In the genomic region with DNA sequence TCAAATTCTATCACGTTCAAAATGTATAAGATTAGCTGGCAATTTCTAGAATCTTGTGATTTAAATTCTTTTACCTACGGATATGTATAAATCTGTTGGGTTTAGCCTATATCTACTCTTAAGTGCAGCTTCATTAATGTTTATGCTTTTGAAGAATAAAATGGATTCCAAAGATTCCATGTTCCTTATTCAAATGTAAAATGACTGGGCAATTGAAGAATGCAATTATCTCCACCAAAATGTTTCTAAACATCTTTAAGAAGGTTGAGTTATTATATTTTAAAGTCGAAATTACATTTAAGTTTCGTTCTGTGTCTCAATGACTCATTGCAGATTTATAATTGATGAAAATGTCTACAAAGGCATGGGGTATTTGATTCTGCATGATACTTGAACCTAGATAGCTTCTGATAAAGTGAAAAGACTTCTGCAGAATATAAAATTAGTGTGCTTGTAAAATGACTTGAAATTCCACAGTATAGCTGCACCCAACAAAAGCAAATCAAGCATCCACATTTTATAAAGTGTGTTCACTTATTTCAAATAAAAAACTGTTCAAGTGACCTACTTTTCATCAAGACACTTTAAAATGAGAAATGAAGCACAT, we compare ENCODE assay signal across 8 cellular contexts.
"Had no signal": no experiment of that assay in that cellular context is flagged by ENCODE, and none has a peak within 500 bp of the region (broad histone marks: within the 10 kb centered on the region; RNA-seq: fewer than 3 reads in every experiment).

No MANE protein-coding gene starts in this region.

- FAIRE-seq: HepG2, HTR-8/SVneo, K562 had no signal

- DNase-seq: IMR-90, KBM-7, KG1 had no signal

- H3K27ac ChIP-seq: HL-60, KMS-11 had no signal

- ATAC-seq: HepG2, K562 had no signal

- H3K4me2 ChIP-seq: KMS-11 had no signal

- H3K9ac ChIP-seq: KMS-11 had no signal

- H3K4me3 ChIP-seq: K562 had no signal
